In the genomic region with DNA sequence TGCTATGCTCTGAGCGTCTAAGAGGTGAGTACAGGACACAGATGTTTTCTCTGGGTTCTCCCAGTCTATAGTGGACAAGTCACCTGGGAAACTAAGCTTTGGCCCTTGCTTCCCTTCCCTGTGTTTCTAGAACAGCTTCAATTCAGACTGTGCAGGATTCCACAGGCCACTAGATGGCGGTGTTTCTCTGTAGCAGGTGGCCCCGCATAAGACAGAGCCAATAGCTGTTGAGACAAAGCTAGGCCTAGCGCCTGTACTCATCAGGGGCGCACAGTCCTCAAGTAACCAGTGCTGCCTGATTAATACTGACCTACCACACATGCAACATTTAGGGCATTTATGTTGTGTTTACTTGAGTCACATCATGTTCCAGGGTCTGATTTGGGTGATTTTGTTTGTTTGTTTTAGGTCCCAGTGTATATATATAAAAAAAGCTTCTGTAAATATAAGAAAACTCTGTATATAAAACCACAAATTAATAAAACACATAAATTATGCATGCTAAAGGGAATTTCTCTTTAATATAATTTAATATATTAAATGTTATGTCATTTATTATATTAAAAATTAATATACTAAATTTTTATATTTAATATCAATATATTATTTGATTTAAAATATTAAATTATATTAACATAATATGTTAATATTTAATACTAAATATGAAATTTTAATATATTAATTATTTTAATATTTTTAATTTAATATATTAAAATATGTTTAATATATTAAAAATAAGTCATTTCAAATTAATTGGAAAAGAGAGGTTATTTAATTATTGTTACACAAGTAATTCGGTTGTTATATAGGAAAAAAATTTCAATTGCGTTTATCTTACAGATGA, we compare ENCODE assay signal across 1 cellular context.
TF ChIP-seq lines count a peak whose summit lies in the region.

No MANE protein-coding gene starts in this region.

TF ChIP-seq in GM12878, 131 proteins besides CTCF, POLR2A, EP300 and RAD21 (continued from another document):
- TF ChIP-seq, protein P1, sequence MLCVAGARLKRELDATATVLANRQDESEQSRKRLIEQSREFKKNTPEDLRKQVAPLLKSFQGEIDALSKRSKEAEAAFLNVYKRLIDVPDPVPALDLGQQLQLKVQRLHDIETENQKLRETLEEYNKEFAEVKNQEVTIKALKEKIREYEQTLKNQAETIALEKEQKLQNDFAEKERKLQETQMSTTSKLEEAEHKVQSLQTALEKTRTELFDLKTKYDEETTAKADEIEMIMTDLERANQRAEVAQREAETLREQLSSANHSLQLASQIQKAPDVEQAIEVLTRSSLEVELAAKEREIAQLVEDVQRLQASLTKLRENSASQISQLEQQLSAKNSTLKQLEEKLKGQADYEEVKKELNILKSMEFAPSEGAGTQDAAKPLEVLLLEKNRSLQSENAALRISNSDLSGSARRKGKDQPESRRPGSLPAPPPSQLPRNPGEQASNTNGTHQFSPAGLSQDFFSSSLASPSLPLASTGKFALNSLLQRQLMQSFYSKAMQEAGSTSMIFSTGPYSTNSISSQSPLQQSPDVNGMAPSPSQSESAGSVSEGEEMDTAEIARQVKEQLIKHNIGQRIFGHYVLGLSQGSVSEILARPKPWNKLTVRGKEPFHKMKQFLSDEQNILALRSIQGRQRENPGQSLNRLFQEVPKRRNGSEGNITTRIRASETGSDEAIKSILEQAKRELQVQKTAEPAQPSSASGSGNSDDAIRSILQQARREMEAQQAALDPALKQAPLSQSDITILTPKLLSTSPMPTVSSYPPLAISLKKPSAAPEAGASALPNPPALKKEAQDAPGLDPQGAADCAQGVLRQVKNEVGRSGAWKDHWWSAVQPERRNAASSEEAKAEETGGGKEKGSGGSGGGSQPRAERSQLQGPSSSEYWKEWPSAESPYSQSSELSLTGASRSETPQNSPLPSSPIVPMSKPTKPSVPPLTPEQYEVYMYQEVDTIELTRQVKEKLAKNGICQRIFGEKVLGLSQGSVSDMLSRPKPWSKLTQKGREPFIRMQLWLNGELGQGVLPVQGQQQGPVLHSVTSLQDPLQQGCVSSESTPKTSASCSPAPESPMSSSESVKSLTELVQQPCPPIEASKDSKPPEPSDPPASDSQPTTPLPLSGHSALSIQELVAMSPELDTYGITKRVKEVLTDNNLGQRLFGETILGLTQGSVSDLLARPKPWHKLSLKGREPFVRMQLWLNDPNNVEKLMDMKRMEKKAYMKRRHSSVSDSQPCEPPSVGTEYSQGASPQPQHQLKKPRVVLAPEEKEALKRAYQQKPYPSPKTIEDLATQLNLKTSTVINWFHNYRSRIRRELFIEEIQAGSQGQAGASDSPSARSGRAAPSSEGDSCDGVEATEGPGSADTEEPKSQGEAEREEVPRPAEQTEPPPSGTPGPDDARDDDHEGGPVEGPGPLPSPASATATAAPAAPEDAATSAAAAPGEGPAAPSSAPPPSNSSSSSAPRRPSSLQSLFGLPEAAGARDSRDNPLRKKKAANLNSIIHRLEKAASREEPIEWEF (IDR thresholded peaks at IDR 0.05; ENCODE audit: insufficient replicate concordance, low read depth, low read length) = no peak
- TF ChIP-seq SMARCA5 (IDR thresholded peaks at IDR 0.05) = no peak; the same call in 1 of the 2 replicates
- no peak for TF ChIP-seq ZNF384 (IDR thresholded peaks at IDR 0.05; ENCODE audit: borderline replicate concordance, low read depth, low read length)
- TF ChIP-seq, protein P2, sequence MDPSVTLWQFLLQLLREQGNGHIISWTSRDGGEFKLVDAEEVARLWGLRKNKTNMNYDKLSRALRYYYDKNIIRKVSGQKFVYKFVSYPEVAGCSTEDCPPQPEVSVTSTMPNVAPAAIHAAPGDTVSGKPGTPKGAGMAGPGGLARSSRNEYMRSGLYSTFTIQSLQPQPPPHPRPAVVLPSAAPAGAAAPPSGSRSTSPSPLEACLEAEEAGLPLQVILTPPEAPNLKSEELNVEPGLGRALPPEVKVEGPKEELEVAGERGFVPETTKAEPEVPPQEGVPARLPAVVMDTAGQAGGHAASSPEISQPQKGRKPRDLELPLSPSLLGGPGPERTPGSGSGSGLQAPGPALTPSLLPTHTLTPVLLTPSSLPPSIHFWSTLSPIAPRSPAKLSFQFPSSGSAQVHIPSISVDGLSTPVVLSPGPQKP (IDR thresholded peaks at IDR 0.05; ENCODE audit: low read depth, low read length) = no peak
- TF ChIP-seq RB1 (IDR thresholded peaks at IDR 0.05; ENCODE audit: borderline replicate concordance) = peak; percentile 64; the same call in 1 of the 2 replicates
- 0 out of 2 replicates have a peak, but pooled peaks have one; percentile 19 for TF ChIP-seq RUNX3 (IDR thresholded peaks at IDR 0.05; ENCODE audit: low read length)
- peak; percentile 67; the same call in 1 of the 2 replicates for TF ChIP-seq YY1 (IDR thresholded peaks at IDR 0.05; ENCODE audit: low read depth, low read length)
- peak; percentile 97 for TF ChIP-seq SMC3 (IDR thresholded peaks at IDR 0.05; ENCODE audit: borderline replicate concordance, low read length)
- TF ChIP-seq RELA (IDR thresholded peaks at IDR 0.05; ENCODE audit: borderline replicate concordance, partially characterized antibody) = peak; percentile 45
- no peak for TF ChIP-seq CBX5 (IDR thresholded peaks at IDR 0.05; ENCODE audit: low read depth)
